In genomic region chr1:153777648-153778047, GRCh38 we compare ENCODE assay signal across 2 cellular contexts.
TF ChIP-seq lines count a peak whose summit lies in the region.

No MANE protein-coding gene starts in this region.

TF ChIP-seq in IMR-90, 13 proteins besides CTCF, POLR2A, EP300 and RAD21 (continued from another document):
- TF ChIP-seq FOS (IDR thresholded peaks at IDR 0.05; ENCODE audit: low read depth, low read length) (no peak), MAZ (IDR thresholded peaks at IDR 0.05; ENCODE audit: borderline replicate concordance, low read depth, low read length) (no peak), MAFK (IDR thresholded peaks at IDR 0.05; ENCODE audit: low read depth, low read length) (no peak), NFE2L2 (IDR thresholded peaks at IDR 0.05; ENCODE audit: low read depth, low read length) (no peak), BHLHE40 (IDR thresholded peaks at IDR 0.05; ENCODE audit: low read depth, low read length) (no peak), MXI1 (IDR thresholded peaks at IDR 0.05; ENCODE audit: borderline replicate concordance, low read depth, low read length) (no peak), SMC3 (IDR thresholded peaks at IDR 0.05; ENCODE audit: low read depth, low read length) (no peak), RFX5 (IDR thresholded peaks at IDR 0.05; ENCODE audit: low read depth, low read length) (no peak)
TF ChIP-seq in IMR-90: peak in this region for 0.

TF ChIP-seq in SK-N-SH, 30 proteins besides CTCF, POLR2A, EP300 and RAD21 (continued from another document):
- TF ChIP-seq MEF2A (IDR thresholded peaks at IDR 0.05; ENCODE audit: borderline replicate concordance, low read depth) (no peak), RFX5 (IDR thresholded peaks at IDR 0.05; ENCODE audit: low read length) (no peak), GABPA (IDR thresholded peaks at IDR 0.05; ENCODE audit: low read depth) (no peak), GATA2 (CRISPR knock-in tag; IDR thresholded peaks at IDR 0.05) (no peak), TAF1 (IDR thresholded peaks at IDR 0.05; ENCODE audit: borderline replicate concordance, low read depth, low read length) (no peak), SIN3A (IDR thresholded peaks at IDR 0.05; ENCODE audit: borderline replicate concordance, low read depth, low read length) (no peak), MXI1 (IDR thresholded peaks at IDR 0.05; ENCODE audit: low read depth, low read length) (no peak), RCOR1 (IDR thresholded peaks at IDR 0.05; ENCODE audit: low read length) (no peak), YY1 (IDR thresholded peaks at IDR 0.05; ENCODE audit: low read depth) (no peak), SMC3 (IDR thresholded peaks at IDR 0.05; ENCODE audit: low read depth, low read length) (no peak)
TF ChIP-seq in SK-N-SH: peak in this region for 0.
